Comparison of ENCODE assay signal across 1 cellular context in genomic region chr12:108664338-108665258, GRCh38.
TF ChIP-seq lines count a peak whose summit lies in the region.

No MANE protein-coding gene starts in this region.

TF ChIP-seq in K562, 482 proteins besides CTCF, POLR2A, EP300 and RAD21 (continued from another document):
- peak; percentile 96 for TF ChIP-seq DEAF1 (CRISPR knock-in tag; IDR thresholded peaks at IDR 0.05)
- TF ChIP-seq BCOR (IDR thresholded peaks at IDR 0.05): peak; percentile 21; the same call in 1 of the 2 replicates
- no peak for TF ChIP-seq ZEB2 (IDR thresholded peaks at IDR 0.05)
- TF ChIP-seq STAT5A (IDR thresholded peaks at IDR 0.05; ENCODE audit: borderline replicate concordance, low read length): 0 out of 2 replicates have a peak, but pooled peaks have one; percentile 15
- TF ChIP-seq COPS2 (conservative IDR thresholded peaks at IDR 0.05): no peak
- TF ChIP-seq ZBTB7A (IDR thresholded peaks at IDR 0.05; ENCODE audit: borderline replicate concordance, control insufficient read depth, low read depth, low read length): no peak
- no peak for TF ChIP-seq MTF1 (CRISPR knock-in tag; IDR thresholded peaks at IDR 0.05; ENCODE audit: borderline replicate concordance)
- TF ChIP-seq ZNF511 (CRISPR knock-in tag; IDR thresholded peaks at IDR 0.05): no peak
- TF ChIP-seq ZNF121 (CRISPR knock-in tag; conservative IDR thresholded peaks at IDR 0.05): no peak
- TF ChIP-seq NR1H2 (CRISPR knock-in tag; IDR thresholded peaks at IDR 0.05): no peak
- 0 out of 2 replicates have a peak, but pooled peaks have one; percentile 13 for TF ChIP-seq MAFK (IDR thresholded peaks at IDR 0.05; ENCODE audit: low read length)
- peak; percentile 29; the same call in 1 of the 2 replicates for TF ChIP-seq NBN (IDR thresholded peaks at IDR 0.05; ENCODE audit: low read depth)
- TF ChIP-seq CTCFL (IDR thresholded peaks at IDR 0.05; ENCODE audit: borderline replicate concordance, insufficient read depth, low read depth, low read length, poor library complexity, severe bottlenecking): no peak
- 0 out of 2 replicates have a peak, but pooled peaks have one; percentile 16 for TF ChIP-seq PKNOX1 (IDR thresholded peaks at IDR 0.05)
- TF ChIP-seq ATF3 (IDR thresholded peaks at IDR 0.05): peak; percentile 71
- TF ChIP-seq ATF3 (CRISPR knock-in tag; conservative IDR thresholded peaks at IDR 0.05): no peak
- TF ChIP-seq GABPB1 (CRISPR knock-in tag; IDR thresholded peaks at IDR 0.05): 0 out of 2 replicates have a peak, but pooled peaks have one; percentile 41
- TF ChIP-seq CBX3 (IDR thresholded peaks at IDR 0.05; ENCODE audit: borderline replicate concordance in 1 of 2, low read length in 2 of 2): 0 out of 3 replicates have a peak, but pooled peaks of 1 of the 2 experiments have one; percentile 30
- TF ChIP-seq SIN3B (IDR thresholded peaks at IDR 0.05; ENCODE audit: low read depth): no peak
- no peak; the same call in none of the 2 replicates for TF ChIP-seq NR2C1 (IDR thresholded peaks at IDR 0.05)
- TF ChIP-seq NR2C1 (tag; IDR thresholded peaks at IDR 0.05): peak; percentile 72
- TF ChIP-seq NFE2 (IDR thresholded peaks at IDR 0.05; ENCODE audit: low read depth): peak; percentile 65
- no peak for TF ChIP-seq ZNF707 (CRISPR knock-in tag; conservative IDR thresholded peaks at IDR 0.05)
- 0 out of 4 replicates have a peak, but pooled peaks of 1 of the 2 experiments have one; percentile 24 for TF ChIP-seq FOXK2 (conservative IDR thresholded peaks at IDR 0.05 in 1 of 2, IDR thresholded peaks at IDR 0.05 in 1 of 2; ENCODE audit: low read depth in 2 of 2)
- TF ChIP-seq CBFA2T3 (IDR thresholded peaks at IDR 0.05): no peak
- no peak for TF ChIP-seq TEAD2 (tag; IDR thresholded peaks at IDR 0.05)
- TF ChIP-seq HDAC3 (IDR thresholded peaks at IDR 0.05; ENCODE audit: borderline replicate concordance, partially characterized antibody): peak; percentile 45
- no peak for TF ChIP-seq ZKSCAN3 (CRISPR knock-in tag; IDR thresholded peaks at IDR 0.05)
- no peak for TF ChIP-seq KLF10 (CRISPR knock-in tag; IDR thresholded peaks at IDR 0.05)
- TF ChIP-seq NR2C2 (CRISPR knock-in tag; IDR thresholded peaks at IDR 0.05): 0 out of 2 replicates have a peak, but pooled peaks have one; percentile 58
- TF ChIP-seq NR2C2 (tag; IDR thresholded peaks at IDR 0.05): peak; percentile 88
- TF ChIP-seq KLF1 (tag; IDR thresholded peaks at IDR 0.05): no peak
- TF ChIP-seq NCOR1 (IDR thresholded peaks at IDR 0.05): peak; percentile 15; the same call in 1 of the 2 replicates
- TF ChIP-seq SMC3 (conservative IDR thresholded peaks at IDR 0.05; ENCODE audit: insufficient read depth, low read depth, low read length): peak; percentile 99
- 0 out of 2 replicates have a peak, but pooled peaks have one; percentile 24 for TF ChIP-seq FOXJ2 (tag; IDR thresholded peaks at IDR 0.05)
- no peak for TF ChIP-seq SRSF3 (IDR thresholded peaks at IDR 0.05; ENCODE audit: insufficient read depth, low read length)
- no peak for TF ChIP-seq PRDM10 (IDR thresholded peaks at IDR 0.05; ENCODE audit: partially characterized antibody)
- TF ChIP-seq MXI1 (IDR thresholded peaks at IDR 0.05; ENCODE audit: low read depth, low read length): no peak
- TF ChIP-seq CTBP1 (IDR thresholded peaks at IDR 0.05; ENCODE audit: borderline replicate concordance): peak; percentile 24; the same call in 1 of the 2 replicates
- no peak for TF ChIP-seq TRIM25 (IDR thresholded peaks at IDR 0.05; ENCODE audit: borderline replicate concordance)
- TF ChIP-seq STAG1 (CRISPR knock-in tag; IDR thresholded peaks at IDR 0.05; ENCODE audit: borderline replicate concordance): peak; percentile 65; the same call in 1 of the 2 replicates
- TF ChIP-seq ZC3H8 (IDR thresholded peaks at IDR 0.05): no peak
- peak in 1 of 2 experiments; percentile 70; a peak in 1 of 4 replicates for TF ChIP-seq ARNT (IDR thresholded peaks at IDR 0.05)
- no peak for TF ChIP-seq BCL6 (CRISPR knock-in tag; IDR thresholded peaks at IDR 0.05)
